ENCODE assay signal across 1 cellular context in genomic region chr1:6294080-6294867, GRCh38.
A peak's percentile ranks its signal among the peaks of the same experiment; 100 is the strongest.
TF ChIP-seq lines count a peak whose summit lies in the region.

No MANE protein-coding gene starts in this region.

TF ChIP-seq in H1, 55 proteins besides CTCF, POLR2A, EP300 and RAD21:
- TF ChIP-seq SUZ12 (IDR thresholded peaks at IDR 0.05; ENCODE audit: low read length) (0 out of 2 replicates have a peak, but pooled peaks have one; percentile 10), CHD2 (IDR thresholded peaks at IDR 0.05; ENCODE audit: low read length) (no peak), TAF1 (IDR thresholded peaks at IDR 0.05; ENCODE audit: low read depth, low read length) (no peak)
